Comparison of ENCODE assay signal across 1 cellular context in the genomic region with DNA sequence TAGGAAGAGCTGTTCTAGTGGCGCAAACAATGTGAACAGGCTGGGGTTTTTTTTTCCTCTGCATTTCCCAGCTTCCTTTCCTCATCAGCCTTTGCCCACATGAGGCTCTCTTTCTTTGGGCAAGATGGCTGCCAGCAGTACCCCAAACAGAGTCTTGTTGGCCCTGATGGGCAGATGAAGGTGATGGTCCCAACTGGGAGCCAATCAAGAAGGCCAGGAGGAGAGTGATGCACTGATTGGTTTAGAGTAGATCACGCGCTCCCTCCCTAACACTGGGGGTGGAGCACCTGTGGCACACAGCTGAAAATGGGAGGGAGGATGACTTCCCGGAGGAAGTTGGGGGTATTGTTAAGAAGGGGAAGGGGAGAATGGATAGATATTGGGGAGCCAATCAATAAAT.
TF ChIP-seq lines count a peak whose summit lies in the region.

No MANE protein-coding gene starts in this region.

TF ChIP-seq in HepG2, 621 proteins besides CTCF, POLR2A, EP300 and RAD21:
- TF ChIP-seq PHF21A (CRISPR knock-in tag; IDR thresholded peaks at IDR 0.05) = 0 out of 2 replicates have a peak, but pooled peaks have one; percentile 14
- no peak for TF ChIP-seq MATR3 (CRISPR knock-in tag; IDR thresholded peaks at IDR 0.05)
- 0 out of 2 replicates have a peak, but pooled peaks have one; percentile 6 for TF ChIP-seq DR1 (CRISPR knock-in tag; IDR thresholded peaks at IDR 0.05)
